In the genomic region with DNA sequence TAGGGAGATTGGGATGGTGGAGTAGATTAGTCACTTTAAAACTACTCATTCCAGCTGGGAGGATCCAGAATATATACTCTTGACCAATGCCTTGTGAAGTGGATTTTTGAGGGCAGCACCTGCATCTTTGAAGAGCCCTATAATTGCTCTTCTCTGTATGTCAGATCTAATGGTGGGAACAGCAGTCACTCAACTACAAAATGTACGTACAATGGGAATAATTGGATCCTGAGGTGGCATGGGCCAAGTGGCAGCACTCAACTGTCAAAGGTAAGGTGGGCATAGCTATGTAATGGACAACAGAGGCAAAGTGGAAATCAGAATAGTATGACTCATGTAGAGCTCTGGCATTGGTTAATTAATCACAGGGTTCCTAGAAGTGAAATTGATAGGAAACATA, we compare ENCODE assay signal across 9 cellular contexts.
"Had no signal": no experiment of that assay in that cellular context is flagged by ENCODE, and none has a peak within 500 bp of the region (broad histone marks: within the 10 kb centered on the region; RNA-seq: fewer than 3 reads in every experiment).

No MANE protein-coding gene starts in this region.

- H3K4me1 Mint-ChIP-seq: GM23338, H9 had no signal

- H3K4me3 ChIP-seq: GM23338, K562 had no signal

- H3K4me3 Mint-ChIP-seq: GM23338, H9 had no signal

- H3K27ac Mint-ChIP-seq: GM23338, H9 had no signal

- DNase-seq: H9, HCEC 1CT, IMR-90, KG1 had no signal

- FAIRE-seq: H1, H54, HTR-8/SVneo, K562 had no signal
